1 cellular context compared by ENCODE assay signal in genomic region chrX:84415155-84415554, GRCh38.
TF ChIP-seq lines count a peak whose summit lies in the region.

No MANE protein-coding gene starts in this region.

TF ChIP-seq in HepG2, 621 proteins besides CTCF, POLR2A, EP300 and RAD21 (continued from another document):
- no peak for TF ChIP-seq ELK4 (CRISPR knock-in tag; IDR thresholded peaks at IDR 0.05; ENCODE audit: borderline replicate concordance)
TF ChIP-seq in HepG2: peak in this region for 0.
